Comparison of ENCODE assay signal across 1 cellular context in the genomic region with DNA sequence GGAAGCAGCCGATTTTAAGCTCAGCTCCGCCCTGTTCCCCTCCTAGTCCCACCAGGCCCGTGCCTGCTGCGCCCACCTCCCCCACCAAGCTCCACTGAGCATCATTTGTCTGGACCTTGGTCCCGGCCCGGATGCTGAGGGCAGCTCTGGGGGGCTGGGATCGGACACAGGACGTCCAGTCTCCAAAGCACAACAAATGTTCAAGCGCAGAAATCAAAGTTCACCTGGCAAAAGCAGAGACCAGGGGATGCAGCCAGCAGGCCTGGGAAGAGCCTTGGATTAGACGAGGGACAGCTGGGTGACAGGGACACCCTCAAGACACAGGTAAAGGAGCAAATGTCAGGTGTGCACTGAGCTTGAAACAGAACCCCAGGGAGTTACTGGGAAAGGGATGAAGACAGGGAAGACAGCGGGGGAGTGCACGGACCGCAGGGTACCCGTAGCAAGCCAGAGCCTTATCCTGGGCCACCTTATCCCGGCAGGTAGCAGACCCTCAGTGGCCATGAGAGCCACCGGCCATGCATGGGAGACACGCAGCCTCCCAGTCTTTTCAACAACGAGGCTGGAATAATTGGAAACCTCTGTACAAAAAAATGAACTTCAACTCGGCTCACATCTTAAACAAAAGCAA.
TF ChIP-seq lines count a peak whose summit lies in the region.

No MANE protein-coding gene starts in this region.

TF ChIP-seq in HepG2, 621 proteins besides CTCF, POLR2A, EP300 and RAD21 (continued from another document and continues in another):
- TF ChIP-seq, protein P1, sequence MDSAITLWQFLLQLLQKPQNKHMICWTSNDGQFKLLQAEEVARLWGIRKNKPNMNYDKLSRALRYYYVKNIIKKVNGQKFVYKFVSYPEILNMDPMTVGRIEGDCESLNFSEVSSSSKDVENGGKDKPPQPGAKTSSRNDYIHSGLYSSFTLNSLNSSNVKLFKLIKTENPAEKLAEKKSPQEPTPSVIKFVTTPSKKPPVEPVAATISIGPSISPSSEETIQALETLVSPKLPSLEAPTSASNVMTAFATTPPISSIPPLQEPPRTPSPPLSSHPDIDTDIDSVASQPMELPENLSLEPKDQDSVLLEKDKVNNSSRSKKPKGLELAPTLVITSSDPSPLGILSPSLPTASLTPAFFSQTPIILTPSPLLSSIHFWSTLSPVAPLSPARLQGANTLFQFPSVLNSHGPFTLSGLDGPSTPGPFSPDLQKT (CRISPR knock-in tag; IDR thresholded peaks at IDR 0.05; ENCODE audit: borderline replicate concordance) = no peak
- TF ChIP-seq RXRA (CRISPR knock-in tag; IDR thresholded peaks at IDR 0.05) (peak; percentile 79), RFXAP (CRISPR knock-in tag; IDR thresholded peaks at IDR 0.05; ENCODE audit: borderline replicate concordance) (peak; percentile 61; the same call in 1 of the 2 replicates), FOXK1 (CRISPR knock-in tag; IDR thresholded peaks at IDR 0.05; ENCODE audit: borderline replicate concordance, low read depth) (no peak), SRY (CRISPR knock-in tag; IDR thresholded peaks at IDR 0.05) (no peak; the same call in 1 of the 2 replicates), TBX2 (CRISPR knock-in tag; IDR thresholded peaks at IDR 0.05; ENCODE audit: borderline replicate concordance) (peak; percentile 83), ADNP (CRISPR knock-in tag; IDR thresholded peaks at IDR 0.05) (no peak), ZSCAN21 (CRISPR knock-in tag; IDR thresholded peaks at IDR 0.05; ENCODE audit: borderline replicate concordance) (no peak; the same call in 1 of the 2 replicates), ZNF160 (CRISPR knock-in tag; IDR thresholded peaks at IDR 0.05) (no peak), SRSF4 (IDR thresholded peaks at IDR 0.05; ENCODE audit: low read depth, low read length, poor library complexity, severe bottlenecking) (no peak), ZFX (CRISPR knock-in tag; IDR thresholded peaks at IDR 0.05; ENCODE audit: low read depth) (peak; percentile 87), ZBTB1 (CRISPR knock-in tag; IDR thresholded peaks at IDR 0.05; ENCODE audit: borderline replicate concordance) (no peak), GTF2F1 (IDR thresholded peaks at IDR 0.05; ENCODE audit: low read length) (no peak), ZNF816 (CRISPR knock-in tag; IDR thresholded peaks at IDR 0.05; ENCODE audit: borderline replicate concordance) (no peak), ZKSCAN1 (IDR thresholded peaks at IDR 0.05; ENCODE audit: low read length) (no peak), NFKBIZ (CRISPR knock-in tag; IDR thresholded peaks at IDR 0.05) (no peak), JUNB (CRISPR knock-in tag; IDR thresholded peaks at IDR 0.05; ENCODE audit: borderline replicate concordance) (0 out of 2 replicates have a peak, but pooled peaks have one; percentile 50), ZNF598 (CRISPR knock-in tag; IDR thresholded peaks at IDR 0.05; ENCODE audit: borderline replicate concordance) (peak; percentile 81; the same call in 1 of the 2 replicates), ZNF713 (CRISPR knock-in tag; IDR thresholded peaks at IDR 0.05) (0 out of 2 replicates have a peak, but pooled peaks have one; percentile 50), ZNF644 (CRISPR knock-in tag; IDR thresholded peaks at IDR 0.05; ENCODE audit: low read depth) (0 out of 2 replicates have a peak, but pooled peaks have one; percentile 12), NR2F6 (IDR thresholded peaks at IDR 0.05) (peak; percentile 67), NR2F6 (CRISPR knock-in tag; IDR thresholded peaks at IDR 0.05) (peak; percentile 91), SAP130 (CRISPR knock-in tag; IDR thresholded peaks at IDR 0.05; ENCODE audit: low read depth) (peak; percentile 92), IRX3 (CRISPR knock-in tag; IDR thresholded peaks at IDR 0.05; ENCODE audit: borderline replicate concordance, low read depth) (no peak), HNRNPH1 (optimal IDR thresholded peaks at IDR 0.05; ENCODE audit: low read depth, low read length) (no peak), SPEN (CRISPR knock-in tag; IDR thresholded peaks at IDR 0.05; ENCODE audit: low read depth) (peak; percentile 76; the same call in 1 of the 2 replicates), ZNF253 (CRISPR knock-in tag; IDR thresholded peaks at IDR 0.05; ENCODE audit: borderline replicate concordance) (no peak), NCOA1 (CRISPR knock-in tag; IDR thresholded peaks at IDR 0.05) (no peak), ZNF761 (CRISPR knock-in tag; conservative IDR thresholded peaks at IDR 0.05) (no peak; the same call in 1 of the 2 replicates), KDM5A (IDR thresholded peaks at IDR 0.05; ENCODE audit: borderline replicate concordance, low read length) (no peak), NAIF1 (CRISPR knock-in tag; IDR thresholded peaks at IDR 0.05; ENCODE audit: borderline replicate concordance) (no peak), IKZF4 (CRISPR knock-in tag; IDR thresholded peaks at IDR 0.05; ENCODE audit: borderline replicate concordance, low read depth, not compliant biosample characterization) (no peak), NCOA2 (CRISPR knock-in tag; IDR thresholded peaks at IDR 0.05) (peak; percentile 84), CEBPB (IDR thresholded peaks at IDR 0.05; ENCODE audit: borderline replicate concordance, low read depth, low read length) (no peak)
- TF ChIP-seq, protein P2, sequence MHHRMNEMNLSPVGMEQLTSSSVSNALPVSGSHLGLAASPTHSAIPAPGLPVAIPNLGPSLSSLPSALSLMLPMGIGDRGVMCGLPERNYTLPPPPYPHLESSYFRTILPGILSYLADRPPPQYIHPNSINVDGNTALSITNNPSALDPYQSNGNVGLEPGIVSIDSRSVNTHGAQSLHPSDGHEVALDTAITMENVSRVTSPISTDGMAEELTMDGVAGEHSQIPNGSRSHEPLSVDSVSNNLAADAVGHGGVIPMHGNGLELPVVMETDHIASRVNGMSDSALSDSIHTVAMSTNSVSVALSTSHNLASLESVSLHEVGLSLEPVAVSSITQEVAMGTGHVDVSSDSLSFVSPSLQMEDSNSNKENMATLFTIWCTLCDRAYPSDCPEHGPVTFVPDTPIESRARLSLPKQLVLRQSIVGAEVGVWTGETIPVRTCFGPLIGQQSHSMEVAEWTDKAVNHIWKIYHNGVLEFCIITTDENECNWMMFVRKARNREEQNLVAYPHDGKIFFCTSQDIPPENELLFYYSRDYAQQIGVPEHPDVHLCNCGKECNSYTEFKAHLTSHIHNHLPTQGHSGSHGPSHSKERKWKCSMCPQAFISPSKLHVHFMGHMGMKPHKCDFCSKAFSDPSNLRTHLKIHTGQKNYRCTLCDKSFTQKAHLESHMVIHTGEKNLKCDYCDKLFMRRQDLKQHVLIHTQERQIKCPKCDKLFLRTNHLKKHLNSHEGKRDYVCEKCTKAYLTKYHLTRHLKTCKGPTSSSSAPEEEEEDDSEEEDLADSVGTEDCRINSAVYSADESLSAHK (CRISPR knock-in tag; IDR thresholded peaks at IDR 0.05; ENCODE audit: borderline replicate concordance) = no peak
- TF ChIP-seq, protein P3, sequence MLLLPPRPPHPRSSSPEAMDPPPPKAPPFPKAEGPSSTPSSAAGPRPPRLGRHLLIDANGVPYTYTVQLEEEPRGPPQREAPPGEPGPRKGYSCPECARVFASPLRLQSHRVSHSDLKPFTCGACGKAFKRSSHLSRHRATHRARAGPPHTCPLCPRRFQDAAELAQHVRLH (CRISPR knock-in tag; IDR thresholded peaks at IDR 0.05; ENCODE audit: borderline replicate concordance, low read depth) = peak; percentile 90; the same call in 1 of the 2 replicates
- TF ChIP-seq, protein P4, sequence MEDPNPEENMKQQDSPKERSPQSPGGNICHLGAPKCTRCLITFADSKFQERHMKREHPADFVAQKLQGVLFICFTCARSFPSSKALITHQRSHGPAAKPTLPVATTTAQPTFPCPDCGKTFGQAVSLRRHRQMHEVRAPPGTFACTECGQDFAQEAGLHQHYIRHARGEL (CRISPR knock-in tag; IDR thresholded peaks at IDR 0.05) = no peak
- TF ChIP-seq, protein P5, sequence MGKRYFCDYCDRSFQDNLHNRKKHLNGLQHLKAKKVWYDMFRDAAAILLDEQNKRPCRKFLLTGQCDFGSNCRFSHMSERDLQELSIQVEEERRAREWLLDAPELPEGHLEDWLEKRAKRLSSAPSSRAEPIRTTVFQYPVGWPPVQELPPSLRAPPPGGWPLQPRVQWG (CRISPR knock-in tag; IDR thresholded peaks at IDR 0.05; ENCODE audit: borderline replicate concordance, low read depth) = no peak
- TF ChIP-seq, protein P6, sequence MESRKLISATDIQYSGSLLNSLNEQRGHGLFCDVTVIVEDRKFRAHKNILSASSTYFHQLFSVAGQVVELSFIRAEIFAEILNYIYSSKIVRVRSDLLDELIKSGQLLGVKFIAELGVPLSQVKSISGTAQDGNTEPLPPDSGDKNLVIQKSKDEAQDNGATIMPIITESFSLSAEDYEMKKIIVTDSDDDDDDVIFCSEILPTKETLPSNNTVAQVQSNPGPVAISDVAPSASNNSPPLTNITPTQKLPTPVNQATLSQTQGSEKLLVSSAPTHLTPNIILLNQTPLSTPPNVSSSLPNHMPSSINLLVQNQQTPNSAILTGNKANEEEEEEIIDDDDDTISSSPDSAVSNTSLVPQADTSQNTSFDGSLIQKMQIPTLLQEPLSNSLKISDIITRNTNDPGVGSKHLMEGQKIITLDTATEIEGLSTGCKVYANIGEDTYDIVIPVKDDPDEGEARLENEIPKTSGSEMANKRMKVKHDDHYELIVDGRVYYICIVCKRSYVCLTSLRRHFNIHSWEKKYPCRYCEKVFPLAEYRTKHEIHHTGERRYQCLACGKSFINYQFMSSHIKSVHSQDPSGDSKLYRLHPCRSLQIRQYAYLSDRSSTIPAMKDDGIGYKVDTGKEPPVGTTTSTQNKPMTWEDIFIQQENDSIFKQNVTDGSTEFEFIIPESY (CRISPR knock-in tag; IDR thresholded peaks at IDR 0.05) = no peak
- TF ChIP-seq, protein P7, sequence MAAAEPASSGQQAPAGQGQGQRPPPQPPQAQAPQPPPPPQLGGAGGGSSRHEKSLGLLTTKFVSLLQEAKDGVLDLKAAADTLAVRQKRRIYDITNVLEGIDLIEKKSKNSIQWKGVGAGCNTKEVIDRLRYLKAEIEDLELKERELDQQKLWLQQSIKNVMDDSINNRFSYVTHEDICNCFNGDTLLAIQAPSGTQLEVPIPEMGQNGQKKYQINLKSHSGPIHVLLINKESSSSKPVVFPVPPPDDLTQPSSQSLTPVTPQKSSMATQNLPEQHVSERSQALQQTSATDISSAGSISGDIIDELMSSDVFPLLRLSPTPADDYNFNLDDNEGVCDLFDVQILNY (CRISPR knock-in tag; conservative IDR thresholded peaks at IDR 0.05) = no peak
- TF ChIP-seq, protein P8, sequence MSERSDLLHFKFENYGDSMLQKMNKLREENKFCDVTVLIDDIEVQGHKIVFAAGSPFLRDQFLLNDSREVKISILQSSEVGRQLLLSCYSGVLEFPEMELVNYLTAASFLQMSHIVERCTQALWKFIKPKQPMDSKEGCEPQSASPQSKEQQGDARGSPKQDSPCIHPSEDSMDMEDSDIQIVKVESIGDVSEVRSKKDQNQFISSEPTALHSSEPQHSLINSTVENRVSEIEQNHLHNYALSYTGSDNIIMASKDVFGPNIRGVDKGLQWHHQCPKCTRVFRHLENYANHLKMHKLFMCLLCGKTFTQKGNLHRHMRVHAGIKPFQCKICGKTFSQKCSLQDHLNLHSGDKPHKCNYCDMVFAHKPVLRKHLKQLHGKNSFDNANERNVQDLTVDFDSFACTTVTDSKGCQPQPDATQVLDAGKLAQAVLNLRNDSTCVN (CRISPR knock-in tag; IDR thresholded peaks at IDR 0.05; ENCODE audit: borderline replicate concordance) = no peak
- TF ChIP-seq, protein P9, sequence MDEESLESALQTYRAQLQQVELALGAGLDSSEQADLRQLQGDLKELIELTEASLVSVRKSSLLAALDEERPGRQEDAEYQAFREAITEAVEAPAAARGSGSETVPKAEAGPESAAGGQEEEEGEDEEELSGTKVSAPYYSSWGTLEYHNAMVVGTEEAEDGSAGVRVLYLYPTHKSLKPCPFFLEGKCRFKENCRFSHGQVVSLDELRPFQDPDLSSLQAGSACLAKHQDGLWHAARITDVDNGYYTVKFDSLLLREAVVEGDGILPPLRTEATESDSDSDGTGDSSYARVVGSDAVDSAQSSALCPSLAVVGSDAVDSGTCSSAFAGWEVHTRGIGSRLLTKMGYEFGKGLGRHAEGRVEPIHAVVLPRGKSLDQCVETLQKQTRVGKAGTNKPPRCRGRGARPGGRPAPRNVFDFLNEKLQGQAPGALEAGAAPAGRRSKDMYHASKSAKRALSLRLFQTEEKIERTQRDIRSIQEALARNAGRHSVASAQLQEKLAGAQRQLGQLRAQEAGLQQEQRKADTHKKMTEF (CRISPR knock-in tag; IDR thresholded peaks at IDR 0.05) = peak; percentile 82; the same call in 1 of the 2 replicates
- TF ChIP-seq, protein P10, sequence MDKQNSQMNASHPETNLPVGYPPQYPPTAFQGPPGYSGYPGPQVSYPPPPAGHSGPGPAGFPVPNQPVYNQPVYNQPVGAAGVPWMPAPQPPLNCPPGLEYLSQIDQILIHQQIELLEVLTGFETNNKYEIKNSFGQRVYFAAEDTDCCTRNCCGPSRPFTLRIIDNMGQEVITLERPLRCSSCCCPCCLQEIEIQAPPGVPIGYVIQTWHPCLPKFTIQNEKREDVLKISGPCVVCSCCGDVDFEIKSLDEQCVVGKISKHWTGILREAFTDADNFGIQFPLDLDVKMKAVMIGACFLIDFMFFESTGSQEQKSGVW (CRISPR knock-in tag; IDR thresholded peaks at IDR 0.05; ENCODE audit: borderline replicate concordance) = no peak
- TF ChIP-seq, protein P11, sequence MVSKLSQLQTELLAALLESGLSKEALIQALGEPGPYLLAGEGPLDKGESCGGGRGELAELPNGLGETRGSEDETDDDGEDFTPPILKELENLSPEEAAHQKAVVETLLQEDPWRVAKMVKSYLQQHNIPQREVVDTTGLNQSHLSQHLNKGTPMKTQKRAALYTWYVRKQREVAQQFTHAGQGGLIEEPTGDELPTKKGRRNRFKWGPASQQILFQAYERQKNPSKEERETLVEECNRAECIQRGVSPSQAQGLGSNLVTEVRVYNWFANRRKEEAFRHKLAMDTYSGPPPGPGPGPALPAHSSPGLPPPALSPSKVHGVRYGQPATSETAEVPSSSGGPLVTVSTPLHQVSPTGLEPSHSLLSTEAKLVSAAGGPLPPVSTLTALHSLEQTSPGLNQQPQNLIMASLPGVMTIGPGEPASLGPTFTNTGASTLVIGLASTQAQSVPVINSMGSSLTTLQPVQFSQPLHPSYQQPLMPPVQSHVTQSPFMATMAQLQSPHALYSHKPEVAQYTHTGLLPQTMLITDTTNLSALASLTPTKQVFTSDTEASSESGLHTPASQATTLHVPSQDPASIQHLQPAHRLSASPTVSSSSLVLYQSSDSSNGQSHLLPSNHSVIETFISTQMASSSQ (IDR thresholded peaks at IDR 0.05; ENCODE audit: low read depth) = no peak; the same call in 1 of the 2 replicates
- TF ChIP-seq, protein P11 (CRISPR knock-in tag; IDR thresholded peaks at IDR 0.05; ENCODE audit: borderline replicate concordance) = peak; percentile 62; the same call in 1 of the 2 replicates
